ENCODE assay signal across 22 cellular contexts in the genomic region with DNA sequence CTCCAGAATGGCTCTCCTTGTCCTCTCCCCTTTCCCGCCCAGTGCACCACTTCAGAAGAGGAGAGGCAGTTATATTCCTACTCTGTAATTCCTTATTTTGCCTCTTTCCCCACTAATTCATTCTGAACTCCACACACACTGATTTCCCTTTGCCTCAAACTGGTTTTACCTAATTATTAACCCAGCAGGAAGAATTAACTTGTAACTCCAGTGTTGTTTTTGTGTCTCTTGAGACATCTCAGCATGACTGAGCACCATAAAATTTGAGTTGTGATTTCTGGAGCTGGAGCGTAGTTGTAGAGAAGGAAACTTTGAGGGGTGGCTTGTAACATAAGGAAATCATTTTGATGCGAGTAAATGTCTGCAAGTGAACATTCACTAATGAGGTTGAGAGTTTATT.
"Had no signal": no experiment of that assay in that cellular context is flagged by ENCODE, and none has a peak within 500 bp of the region (broad histone marks: within the 10 kb centered on the region; RNA-seq: fewer than 3 reads in every experiment).

No MANE protein-coding gene starts in this region.

- H3K27ac ChIP-seq: adrenal gland, body of pancreas, esophagus squamous epithelium, left ventricle myocardium inferior, pancreas, testis, transverse colon had no signal

- DNase-seq: activated CD4-positive, alpha-beta T cell treated with anti-CD3 and anti-CD28 coated beads for 4 hours; activated CD4-positive, alpha-beta T cell treated with anti-CD3 and anti-CD28 coated beads, Interleukin-2, amount 50 U/mL, for 4 hours; activated effector memory CD4-positive, alpha-beta T cell treated with Interleukin-2 at 50 U/mL for 16 hours; activated naive CD4-positive, alpha-beta T cell treated with Interleukin-2 at 50 U/mL for 16 hours; activated naive CD8-positive, alpha-beta T cell treated with anti-CD3 and anti-CD28 coated beads for 36 hours; activated T-cell treated with anti-CD3 and anti-CD28 coated beads for 4 hours; adrenal gland; aorta; body of pancreas; dermis blood vessel endothelial cell; effector CD4-positive, alpha-beta T cell; esophagus squamous epithelium; foreskin melanocyte; islet precursor cell; left ventricle myocardium inferior; nucleus accumbens; pancreas; right cardiac atrium; stimulated activated CD4-positive, alpha-beta T cell treated with anti-CD3 and anti-CD28 coated beads, Interleukin-4, amount 100 ng/mL, for 1 hour; stimulated activated naive CD8-positive, alpha-beta T cell treated with anti-CD3 and anti-CD28 coated beads, Interleukin-15, Interleukin-2, amounts not matched to agents 100 U/mL and 50 U/mL, for 24 hours; testis; transverse colon had no signal

- ATAC-seq: body of pancreas; pancreas; right cardiac atrium; stimulated activated naive CD8-positive, alpha-beta T cell treated with anti-CD3 and anti-CD28 coated beads, Interleukin-15, Interleukin-2, amounts not matched to agents 100 U/mL and 50 U/mL, for 24 hours had no signal

- H3K4me3 ChIP-seq: adrenal gland, body of pancreas, esophagus squamous epithelium, left ventricle myocardium inferior, pancreas, testis, transverse colon had no signal
